19 cellular contexts compared by ENCODE assay signal in genomic region chr21:42400525-42400924, GRCh38. TPM values are rescaled to one million over a fixed set of nuclear protein-coding genes. Genes with fewer than 3 reads are reported as not detected.
A peak's percentile ranks its signal among the peaks of the same experiment; 100 is the strongest.
DNase-seq lines count a peak whose midpoint lies in the region; ATAC-seq and TF ChIP-seq lines count a peak whose summit lies in the region.
"Had no signal": no experiment of that assay in that cellular context is flagged by ENCODE, and none has a peak within 500 bp of the region (broad histone marks: within the 10 kb centered on the region; RNA-seq: fewer than 3 reads in every experiment).

No MANE protein-coding gene starts in this region.

- no peaks in the 10 kb centered on the region for H3K27me3 ChIP-seq in CD4-positive, CD25-positive, alpha-beta regulatory T cell (ENCODE audit: control insufficient read depth, insufficient read depth, low read length)
- H3K27me3 ChIP-seq in SJSA1 (replicated peaks) (no peaks in the 10 kb centered on the region), sigmoid colon (no peaks in the 10 kb centered on the region)
- H3K27me3 ChIP-seq: neural progenitor cell, right lobe of liver had no signal

- TF ChIP-seq EP300 in sigmoid colon (IDR thresholded peaks at IDR 0.05): no peak

- peaks cover 6% of the 10 kb centered on the region for H3K27me3 Mint-ChIP-seq in CD4-positive, CD25-positive, alpha-beta regulatory T cell
- no peaks in the 10 kb centered on the region for H3K27me3 Mint-ChIP-seq in chondrocyte (ENCODE audit: low read depth)
- H3K27me3 Mint-ChIP-seq: dendritic cell treated with granulocyte-macrophage colony-stimulating factor and Interleukin-4, amounts not matched to agents 40 ng/mL and 50 ng/mL, for 4 days had no signal

- peaks cover 2% of the 10 kb centered on the region for H3K36me3 Mint-ChIP-seq in CD4-positive, CD25-positive, alpha-beta regulatory T cell
- H3K36me3 Mint-ChIP-seq in chondrocyte (ENCODE audit: low read depth): no peaks in the 10 kb centered on the region
- H3K36me3 Mint-ChIP-seq: CD14-positive monocyte, neural progenitor cell had no signal

- peaks cover 75% of the 10 kb centered on the region for H3K4me1 ChIP-seq in CD4-positive, CD25-positive, alpha-beta regulatory T cell (ENCODE audit: control insufficient read depth, insufficient read depth, low read length, poor library complexity, severe bottlenecking)
- H3K4me1 ChIP-seq in SJSA1 (replicated peaks) (peaks cover 10% of the 10 kb centered on the region), sigmoid colon (no peaks in the 10 kb centered on the region)
- H3K4me1 ChIP-seq: lower lobe of right lung, right lobe of liver had no signal

- no peaks in the 10 kb centered on the region for H3K36me3 ChIP-seq in CD4-positive, CD25-positive, alpha-beta regulatory T cell (ENCODE audit: control insufficient read depth, insufficient read depth, low read length)
- H3K36me3 ChIP-seq in SJSA1: no peaks in the 10 kb centered on the region
- H3K36me3 ChIP-seq in sigmoid colon: no peaks in the 10 kb centered on the region
- H3K36me3 ChIP-seq: lower lobe of right lung, neural progenitor cell, right lobe of liver had no signal

- H3K9me3 Mint-ChIP-seq in CD4-positive, CD25-positive, alpha-beta regulatory T cell: peaks cover 0 to 7% (median under 1%) of the 10 kb centered on the region in 7 donors
- no peaks in the 10 kb centered on the region for H3K9me3 Mint-ChIP-seq in chondrocyte (ENCODE audit: low read depth)
- H3K9me3 Mint-ChIP-seq: dendritic cell treated with granulocyte-macrophage colony-stimulating factor and Interleukin-4, amounts not matched to agents 40 ng/mL and 50 ng/mL, for 4 days; neural progenitor cell had no signal

- 77 to 85% methylated on average over 4 of the region's 4 CpGs for WGBS in sigmoid colon, 2 donors

- H3K4me3 ChIP-seq in CD4-positive, CD25-positive, alpha-beta regulatory T cell (ENCODE audit: low read depth, low read length): peak overlapping the region; percentile 33
- H3K4me3 ChIP-seq in GM12865 (ENCODE audit: low read depth, low read length): no peak overlapping the region
- no peak overlapping the region for H3K4me3 ChIP-seq in SJSA1
- H3K4me3 ChIP-seq in sigmoid colon: no peak overlapping the region
- H3K4me3 ChIP-seq: lower lobe of right lung, neural progenitor cell, right lobe of liver had no signal

- peaks cover 38 to 69% (median 50%) of the 10 kb centered on the region in 4 donors for H3K4me1 Mint-ChIP-seq in CD4-positive, CD25-positive, alpha-beta regulatory T cell
- peaks cover 42% of the 10 kb centered on the region for H3K4me1 Mint-ChIP-seq in chondrocyte (ENCODE audit: low read depth)
- H3K4me1 Mint-ChIP-seq: CD14-positive monocyte had no signal

- peak overlapping the region; percentile 60 to 80 (median 67) for H3K27ac Mint-ChIP-seq in CD4-positive, CD25-positive, alpha-beta regulatory T cell
- peak overlapping the region; percentile 71 for H3K27ac Mint-ChIP-seq in chondrocyte (ENCODE audit: unreplicated experiment)
- H3K27ac Mint-ChIP-seq: CD14-positive monocyte; dendritic cell treated with granulocyte-macrophage colony-stimulating factor and Interleukin-4, amounts not matched to agents 40 ng/mL and 50 ng/mL, for 4 days; neural progenitor cell; T-helper 1 cell treated with Interleukin-12 subunit alpha and Interleukin-12 subunit beta and Interleukin-4 antibody, amounts not matched to agents 30 μg/mL and 1 μg/mL, for 36 hours had no signal

- DNase-seq in CD4-positive, CD25-positive, alpha-beta regulatory T cell: peak in 1 of 3 donors; percentile 31
- DNase-seq in GM12865 (ENCODE audit: low read depth) (peak; percentile 37), SJSA1 (ENCODE audit: low read depth in 1 of 2, low spot score in 2 of 2) (peak in 1 of 2 experiments; percentile 47), chondrocyte (ENCODE audit: low spot score) (no peak), sigmoid colon (no peak), dermis blood vessel endothelial cell (no peak)
- DNase-seq: activated CD4-positive, alpha-beta T cell treated with anti-CD3 and anti-CD28 coated beads, Interleukin-2, amount 50 U/mL, for 1 hour; amygdala; lower lobe of right lung; NCI-H1092; right lobe of liver had no signal

- TF ChIP-seq CTCF in GM12865 (IDR thresholded peaks at IDR 0.05; ENCODE audit: insufficient read depth, low read depth, low read length, missing control alignments) (no peak), chondrocyte (IDR thresholded peaks at IDR 0.05) (no peak), sigmoid colon (IDR thresholded peaks at IDR 0.05) (no peak)

- peak overlapping the region; percentile 91 for H3K27ac ChIP-seq in CD4-positive, CD25-positive, alpha-beta regulatory T cell (ENCODE audit: insufficient read depth, low read length, poor library complexity, severe bottlenecking)
- H3K27ac ChIP-seq in SJSA1 (0 out of 2 replicates have a peak overlapping the region, but pooled peaks have one; percentile 6), sigmoid colon (no peak overlapping the region)
- H3K27ac ChIP-seq: lower lobe of right lung, neural progenitor cell, right lobe of liver had no signal

- H3K4me3 Mint-ChIP-seq in CD4-positive, CD25-positive, alpha-beta regulatory T cell: peak overlapping the region; percentile 50 to 64 (median 62)
- H3K4me3 Mint-ChIP-seq in chondrocyte (ENCODE audit: unreplicated experiment): no peak overlapping the region
- H3K4me3 Mint-ChIP-seq: CD14-positive monocyte; dendritic cell treated with granulocyte-macrophage colony-stimulating factor and Interleukin-4, amounts not matched to agents 40 ng/mL and 50 ng/mL, for 4 days; neural progenitor cell; T-helper 1 cell treated with Interleukin-12 subunit alpha and Interleukin-12 subunit beta and Interleukin-4 antibody, amounts not matched to agents 30 μg/mL and 1 μg/mL, for 36 hours had no signal

- intact Hi-C loops in sigmoid colon (cut with DNase I): no loop called here

- peak in 1 of 2 donors; percentile 20 for ATAC-seq in CD4-positive, CD25-positive, alpha-beta regulatory T cell (ENCODE audit: low read depth in 2 of 2)
- ATAC-seq in HG02840 (IDR thresholded peaks at IDR 0.05; ENCODE audit: low FRiP score, unreplicated experiment) (no peak), GM21576 (IDR thresholded peaks at IDR 0.05; ENCODE audit: unreplicated experiment) (no peak)
- ATAC-seq: right lobe of liver had no signal

- no peaks in the 10 kb centered on the region for H3K9me3 ChIP-seq in CD4-positive, CD25-positive, alpha-beta regulatory T cell (ENCODE audit: control insufficient read depth in 2 of 2, low read length in 2 of 2)
- H3K9me3 ChIP-seq in SJSA1 (replicated peaks) (no peaks in the 10 kb centered on the region), sigmoid colon (peaks cover 0 to 4% (median 0%) of the 10 kb centered on the region in 4 donors)
- H3K9me3 ChIP-seq: right lobe of liver had no signal

- TF ChIP-seq POLR2A in sigmoid colon (IDR thresholded peaks at IDR 0.05): no peak

RNA-seq across cellular contexts. Expression of gene UBASH3A, which starts 3.2 kb away (rescaled TPM):
- 56.0 TPM for total RNA-seq in CD4-positive, CD25-positive, alpha-beta regulatory T cell
- 10 to 100 TPM; 36.2 to 52.6 (median 44.4) TPM for polyA plus RNA-seq in CD4-positive, CD25-positive, alpha-beta regulatory T cell
- not detected in 2 replicates for total RNA-seq in SJSA1 (2014; rRNA removed; shearing (Covaris generic))
- not detected in 3 replicates for total RNA-seq in chondrocyte
- not detected for total RNA-seq in sigmoid colon
- polyA plus RNA-seq in sigmoid colon: 1 to 10 TPM in 1 of 3 donors, not detected in 2; 3.9 TPM
- total RNA-seq in dermis blood vessel endothelial cell: not detected in 2 replicates
- total RNA-seq: HT1080 had no signal
- polyA plus RNA-seq: CD14-positive monocyte had no signal

RNA-seq across cellular contexts. Expression of gene TMPRSS3, which starts 4.7 kb away (rescaled TPM):
- total RNA-seq in CD4-positive, CD25-positive, alpha-beta regulatory T cell: 4.0 TPM
- 1 to 10 TPM; 1.1 to 2.4 (median 2.2) TPM for polyA plus RNA-seq in CD4-positive, CD25-positive, alpha-beta regulatory T cell
- 0.45 TPM in 1 of 2 replicates, not detected in the other for total RNA-seq in SJSA1 (2014; rRNA removed; shearing (Covaris generic))
- total RNA-seq in chondrocyte (0.22 TPM in 1 of 3 replicates, not detected in the others), sigmoid colon (under 1 TPM in 1 of 4 donors, not detected in 3; 0.16 TPM), dermis blood vessel endothelial cell (0.05 TPM in 1 of 2 replicates, not detected in the other)
- 1 to 10 TPM in 1 of 3 donors, under 1 TPM in 1, not detected in 1; 0.60 to 1.3 TPM for polyA plus RNA-seq in sigmoid colon
- total RNA-seq: HT1080 had no signal

RNA-seq across cellular contexts. Expression of gene TFF1, which starts 34.2 kb away (rescaled TPM):
- not detected for total RNA-seq in CD4-positive, CD25-positive, alpha-beta regulatory T cell
- not detected for polyA plus RNA-seq in CD4-positive, CD25-positive, alpha-beta regulatory T cell
- not detected in 2 replicates for total RNA-seq in SJSA1 (2014; rRNA removed; shearing (Covaris generic))
- total RNA-seq in chondrocyte (not detected in 3 replicates), sigmoid colon (1 to 10 TPM in 1 of 4 donors, not detected in 3; 1.1 TPM), dermis blood vessel endothelial cell (not detected in 2 replicates)
- 100 to 1,000 TPM; 414 to 706 (median 493) TPM for polyA plus RNA-seq in sigmoid colon
- total RNA-seq: HT1080, lower lobe of right lung, right lobe of liver, subcutaneous adipose tissue had no signal
- polyA plus RNA-seq: CD14-positive monocyte had no signal

RNA-seq across cellular contexts. Expression of gene TFF2, which starts 49.7 kb away (rescaled TPM):
- total RNA-seq in CD4-positive, CD25-positive, alpha-beta regulatory T cell: not detected
- not detected for polyA plus RNA-seq in CD4-positive, CD25-positive, alpha-beta regulatory T cell
- not detected in 2 replicates for total RNA-seq in SJSA1 (2014; rRNA removed; shearing (Covaris generic))
- total RNA-seq in chondrocyte (not detected in 3 replicates), sigmoid colon (not detected), dermis blood vessel endothelial cell (not detected in 2 replicates)
- 10 to 100 TPM in 1 of 3 donors, 1 to 10 TPM in 2; 1.5 to 23.4 (median 3.0) TPM for polyA plus RNA-seq in sigmoid colon
- total RNA-seq: HT1080, lower lobe of right lung, subcutaneous adipose tissue had no signal
- polyA plus RNA-seq: CD14-positive monocyte had no signal

Comparison
In these comparisons a context has a peak if more than half of its experiments do, and no peak if none do; other contexts are left out.
1. H3K27ac ChIP-seq: peak in CD4-positive, CD25-positive, alpha-beta regulatory T cell (single experiment) and SJSA1 (single experiment); none in sigmoid colon (0 of 4).
2. RNA of gene UBASH3A, which starts 3.2 kb away (total RNA-seq): 56.0 TPM in CD4-positive, CD25-positive, alpha-beta regulatory T cell (single experiment); not detected in SJSA1, not detected in chondrocyte, not detected in sigmoid colon and not detected in dermis blood vessel endothelial cell; every median in the first group is over 10 times any median in the second.